In the genomic region with DNA sequence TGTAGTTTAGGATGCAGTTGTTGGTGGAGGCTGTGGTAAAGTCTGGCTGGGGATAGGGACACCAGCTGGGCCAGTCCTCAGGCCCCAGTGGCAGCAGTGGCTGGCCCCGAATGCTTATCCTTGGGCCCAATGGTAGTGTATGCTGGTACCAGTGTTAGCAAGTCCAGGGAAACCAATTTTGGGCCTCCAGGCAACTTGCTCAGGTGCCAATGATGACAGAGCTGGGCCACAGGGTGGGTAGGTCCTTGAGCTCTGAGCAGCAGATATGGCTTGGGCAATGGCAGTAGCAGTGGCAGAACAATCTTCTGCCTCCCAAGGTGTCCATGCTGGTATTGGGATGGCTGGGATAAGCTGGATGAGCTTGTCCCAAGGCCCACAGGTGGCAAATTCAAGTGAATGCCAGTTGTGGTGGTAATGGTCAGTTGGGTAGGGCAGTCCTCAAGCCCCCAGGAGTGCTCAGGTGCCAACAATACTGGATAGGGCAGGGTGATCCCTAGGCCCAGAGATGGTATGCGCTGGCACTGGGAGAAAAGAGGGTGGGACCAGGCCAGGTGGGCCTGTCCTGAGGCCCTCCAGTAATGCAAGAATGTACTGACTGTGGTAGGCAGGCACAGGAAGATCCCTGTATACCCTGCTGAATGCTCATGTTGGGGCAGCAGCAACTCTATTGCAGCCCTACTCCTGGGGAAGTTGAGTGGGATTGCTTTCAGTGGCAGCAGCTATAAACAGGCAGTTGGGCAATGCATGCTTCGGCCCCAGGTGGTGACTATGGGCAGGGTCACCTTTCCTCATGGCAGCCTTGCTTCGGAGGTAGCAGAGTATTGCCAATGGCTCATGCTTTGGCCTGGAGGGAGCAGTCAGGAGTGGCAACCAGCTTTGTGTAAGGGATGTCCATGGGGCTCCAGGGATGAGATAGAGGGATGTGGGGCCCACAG, we compare ENCODE assay signal across 21 cellular contexts.
"Had no signal": no experiment of that assay in that cellular context is flagged by ENCODE, and none has a peak within 500 bp of the region (broad histone marks: within the 10 kb centered on the region; RNA-seq: fewer than 3 reads in every experiment).

No MANE protein-coding gene starts in this region.

- H3K27ac ChIP-seq: colonic mucosa, foreskin keratinocyte, parathyroid adenoma, psoas muscle, skin epidermis, stomach, thyroid gland, upper lobe of left lung, uterus had no signal

- ATAC-seq: foreskin keratinocyte; left colon; left ventricle myocardium superior; naive thymus-derived CD4-positive, alpha-beta T cell; psoas muscle; sciatic nerve; stimulated activated naive B cell treated with anti-CD40 and anti-IgM and Interleukin-4, amounts not matched to agents 10 μg/mL and 1 μg/mL and 100 μg/mL, for 72 hours had no signal

- H3K4me3 ChIP-seq: colonic mucosa, psoas muscle, skin epidermis, stomach, thyroid gland, upper lobe of left lung, uterus had no signal

- DNase-seq: colonic mucosa; dermis blood vessel endothelial cell; erythroblast; foreskin keratinocyte; left colon; left ventricle myocardium superior; mesendoderm; naive thymus-derived CD4-positive, alpha-beta T cell; nephron progenitor cell; psoas muscle; retina; stimulated activated CD4-positive, alpha-beta T cell treated with anti-CD3 and anti-CD28 coated beads, Interleukin-2, amount 100 ng/mL, for 24 hours; stimulated activated CD4-positive, alpha-beta T cell treated with anti-CD3 and anti-CD28 coated beads, Interleukin-4, amount 100 ng/mL, for 4 hours; stimulated activated naive B cell treated with anti-CD40 and anti-IgM and Interleukin-4, amounts not matched to agents 10 μg/mL and 1 μg/mL and 100 μg/mL, for 72 hours; stomach; thyroid gland; upper lobe of left lung; uterus had no signal

- H3K36me3 ChIP-seq: colonic mucosa, thyroid gland, upper lobe of left lung, uterus had no signal

- H3K9me3 ChIP-seq: thyroid gland had no signal

- H3K4me1 ChIP-seq: colonic mucosa, foreskin keratinocyte, parathyroid adenoma, psoas muscle, stomach, thyroid gland, upper lobe of left lung, uterus had no signal

- H3K27me3 ChIP-seq: colonic mucosa, stomach, thyroid gland, upper lobe of left lung, uterus had no signal

- H3K9ac ChIP-seq: parathyroid adenoma had no signal
